Comparison of ENCODE assay signal across 18 cellular contexts in genomic region chr1:239315623-239316217, GRCh38.
"Had no signal": no experiment of that assay in that cellular context is flagged by ENCODE, and none has a peak within 500 bp of the region (broad histone marks: within the 10 kb centered on the region; RNA-seq: fewer than 3 reads in every experiment).

No MANE protein-coding gene starts in this region.

- FAIRE-seq: bronchial epithelial cell, keratinocyte, urothelium cell line had no signal

- H3K9ac ChIP-seq: parathyroid adenoma had no signal

- H3K4me1 ChIP-seq: ascending aorta, esophagus squamous epithelium, lower lobe of right lung, parathyroid adenoma, tibial artery had no signal

- H3K4me3 Mint-ChIP-seq: activated naive CD4-positive, alpha-beta T cell treated with anti-CD3 and anti-CD28 coated beads for 36 hours; neural crest cell; stimulated activated naive B cell treated with anti-CD40 and anti-IgM and Interleukin-4, amounts not matched to agents 10 μg/mL and 1 μg/mL and 100 μg/mL, for 72 hours; T-helper 17 cell had no signal

- H3K9me3 Mint-ChIP-seq: activated naive CD4-positive, alpha-beta T cell treated with anti-CD3 and anti-CD28 coated beads for 36 hours; activated T-helper 2 cell treated with anti-CD3 and anti-CD28 coated beads, Interferon-gamma antibody, Interleukin-2, Interleukin-4, amounts not matched to agents 10 μg/mL and 5 μg/mL and 100 μg/mL, durations not matched to agents 14 hours and 24 hours and 36 hours had no signal

- H3K36me3 Mint-ChIP-seq: stimulated activated naive B cell treated with anti-CD40 and anti-IgM and Interleukin-4, amounts not matched to agents 10 μg/mL and 1 μg/mL and 100 μg/mL, for 72 hours had no signal

- H3K79me2 ChIP-seq: parathyroid adenoma had no signal

- DNase-seq: activated CD4-positive, alpha-beta T cell treated with anti-CD3 and anti-CD28 coated beads, Interleukin-2, amount 50 U/mL, for 48 hours; activated naive CD4-positive, alpha-beta T cell treated with anti-CD3 and anti-CD28 coated beads for 36 hours; dorsolateral prefrontal cortex; esophagus squamous epithelium; hippocampal formation; lower lobe of right lung; stimulated activated CD4-positive, alpha-beta T cell treated with anti-CD3 and anti-CD28 coated beads, Interleukin-4, amount 100 ng/mL, for 1 hour; stimulated activated naive B cell treated with anti-CD40 and anti-IgM and Interleukin-4, amounts not matched to agents 10 μg/mL and 1 μg/mL and 100 μg/mL, for 72 hours; T-helper 17 cell; tibial artery; WERI-Rb-1 had no signal

- H3K27ac Mint-ChIP-seq: activated naive CD4-positive, alpha-beta T cell treated with anti-CD3 and anti-CD28 coated beads for 36 hours; activated T-helper 2 cell treated with anti-CD3 and anti-CD28 coated beads, Interferon-gamma antibody, Interleukin-2, Interleukin-4, amounts not matched to agents 10 μg/mL and 5 μg/mL and 100 μg/mL, durations not matched to agents 14 hours and 24 hours and 36 hours; stimulated activated naive B cell treated with anti-CD40 and anti-IgM and Interleukin-4, amounts not matched to agents 10 μg/mL and 1 μg/mL and 100 μg/mL, for 72 hours; T-helper 17 cell had no signal

- H3K27me3 Mint-ChIP-seq: stimulated activated naive B cell treated with anti-CD40 and anti-IgM and Interleukin-4, amounts not matched to agents 10 μg/mL and 1 μg/mL and 100 μg/mL, for 72 hours had no signal

- ATAC-seq: lower lobe of right lung; stimulated activated naive B cell treated with anti-CD40 and anti-IgM and Interleukin-4, amounts not matched to agents 10 μg/mL and 1 μg/mL and 100 μg/mL, for 72 hours; T-helper 17 cell had no signal

- H3K4me1 Mint-ChIP-seq: neural crest cell; stimulated activated naive B cell treated with anti-CD40 and anti-IgM and Interleukin-4, amounts not matched to agents 10 μg/mL and 1 μg/mL and 100 μg/mL, for 72 hours; T-helper 17 cell had no signal

- H3K27ac ChIP-seq: ascending aorta, dorsolateral prefrontal cortex, esophagus squamous epithelium, lower lobe of right lung, parathyroid adenoma, tibial artery, WERI-Rb-1 had no signal

- H3K36me3 ChIP-seq: ascending aorta, esophagus squamous epithelium, lower lobe of right lung, tibial artery, WERI-Rb-1 had no signal

- H2AFZ ChIP-seq: parathyroid adenoma had no signal

- H3K9me3 ChIP-seq: ascending aorta, esophagus squamous epithelium, lower lobe of right lung, tibial artery had no signal

- H3K4me3 ChIP-seq: ascending aorta, dorsolateral prefrontal cortex, esophagus squamous epithelium, lower lobe of right lung, tibial artery had no signal

- H3K27me3 ChIP-seq: ascending aorta, dorsolateral prefrontal cortex, esophagus squamous epithelium, tibial artery had no signal
